Comparison of ENCODE assay signal across 9 cellular contexts in the genomic region with DNA sequence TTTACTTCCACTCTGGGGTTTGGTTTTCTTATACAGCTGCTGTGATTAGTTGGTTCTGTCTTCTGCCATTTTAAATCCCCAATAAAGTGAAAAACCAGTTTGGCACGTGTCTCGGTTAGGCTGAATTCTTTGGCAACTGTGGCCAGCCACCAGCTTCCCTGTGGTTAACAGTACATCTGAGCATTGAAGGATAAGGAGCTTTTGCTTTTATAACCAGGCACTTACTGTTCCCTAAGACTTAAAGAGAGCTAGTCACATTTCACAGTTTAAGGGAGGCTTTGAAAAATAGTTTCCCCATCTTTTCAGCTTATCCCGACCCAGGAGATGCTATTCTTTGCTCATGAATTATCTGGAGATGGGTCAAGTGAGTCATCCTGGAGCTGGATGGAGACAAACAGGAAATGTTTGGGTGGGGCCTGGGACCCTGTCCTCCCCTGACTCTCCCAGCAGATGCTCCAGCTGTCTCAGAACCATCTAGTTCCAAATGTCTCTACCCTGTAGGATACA. TPM values are rescaled to one million over a fixed set of nuclear protein-coding genes. Genes with fewer than 3 reads are reported as not detected.
A peak's percentile ranks its signal among the peaks of the same experiment; 100 is the strongest.
DNase-seq lines count a peak whose midpoint lies in the region; ATAC-seq, FAIRE-seq and TF ChIP-seq lines count a peak whose summit lies in the region.
"Had no signal": no experiment of that assay in that cellular context is flagged by ENCODE, and none has a peak within 500 bp of the region (broad histone marks: within the 10 kb centered on the region; RNA-seq: fewer than 3 reads in every experiment).

No MANE protein-coding gene starts in this region.

- H3K4me2 ChIP-seq in Karpas-422 (ENCODE audit: low read depth, low read length, poor library complexity, severe bottlenecking): peak overlapping the region; percentile 50

- no peak for TF ChIP-seq CTCF in liver (IDR thresholded peaks at IDR 0.05; ENCODE audit: low read depth, low read length, missing input control)

- no peak for DNase-seq in Karpas-422
- peak; percentile 69 for DNase-seq in cerebellar cortex (ENCODE audit: low spot score)
- no peak for DNase-seq in activated T-cell treated with anti-CD3 and anti-CD28 coated beads, Interleukin-2, amount 50 U/mL, for 72 hours
- DNase-seq in RCC 7860 (ENCODE audit: low spot score): no peak
- DNase-seq: SIG-M5 had no signal

- no peak overlapping the region for H3K4me3 Mint-ChIP-seq in activated T-cell treated with anti-CD3 and anti-CD28 coated beads, Interleukin-2, amount 50 U/mL, for 72 hours

- H3K27ac ChIP-seq in Karpas-422 (ENCODE audit: low read length) (no peak overlapping the region), liver (ENCODE audit: low read depth in 1 of 2, low read length in 2 of 2) (peak overlapping the region; percentile 55 to 66), temporal lobe (ENCODE audit: low read depth, low read length) (peak overlapping the region; percentile 95)

- H3K4me1 ChIP-seq in Karpas-422 (ENCODE audit: low read length): peaks cover 23% of the 10 kb centered on the region
- H3K4me1 ChIP-seq in liver (ENCODE audit: control insufficient read depth in 4 of 4, insufficient read depth in 4 of 4, low read length in 3 of 4): peaks cover 13 to 71% (median 58%) of the 10 kb centered on the region in 4 donors

- no peaks in the 10 kb centered on the region for H3K9me2 ChIP-seq in Karpas-422 (replicated peaks; ENCODE audit: insufficient read depth, low read length)

- H3K9me3 ChIP-seq in Karpas-422 (ENCODE audit: low read length): no peaks in the 10 kb centered on the region
- no peaks in the 10 kb centered on the region for H3K9me3 ChIP-seq in liver (ENCODE audit: control insufficient read depth in 4 of 4, low read length in 3 of 4)

- no peak overlapping the region for H3K4me3 ChIP-seq in Karpas-422 (ENCODE audit: low read length)
- H3K4me3 ChIP-seq in liver (ENCODE audit: low read depth in 1 of 3, low read length in 3 of 3): no peak overlapping the region

- no peak overlapping the region for H3K9ac ChIP-seq in Karpas-422 (ENCODE audit: low read length)
- peak overlapping the region in 1 of 2 donors; percentile 40 for H3K9ac ChIP-seq in liver (ENCODE audit: low read depth in 1 of 2, low read length in 2 of 2)

- H2AFZ ChIP-seq in Karpas-422 (ENCODE audit: low read length): no peak overlapping the region

- no peaks in the 10 kb centered on the region for H3K4me1 Mint-ChIP-seq in activated T-cell treated with anti-CD3 and anti-CD28 coated beads, Interleukin-2, amount 50 U/mL, for 72 hours (ENCODE audit: low read depth)

- H3K36me3 ChIP-seq in Karpas-422 (ENCODE audit: insufficient read depth, low read length) (no peaks in the 10 kb centered on the region), liver (ENCODE audit: control insufficient read depth in 4 of 4, insufficient read depth in 3 of 4, low read depth in 1 of 4, low read length in 3 of 4) (peaks cover 0 to 44% (median 32%) of the 10 kb centered on the region in 4 donors)

- peaks cover 13 to 42% of the 10 kb centered on the region in 2 donors for H3K36me3 Mint-ChIP-seq in activated T-cell treated with anti-CD3 and anti-CD28 coated beads, Interleukin-2, amount 50 U/mL, for 72 hours (ENCODE audit: insufficient read depth in 2 of 2)

- H4K20me1 ChIP-seq in Karpas-422 (ENCODE audit: insufficient read depth, low read depth, low read length): no peaks in the 10 kb centered on the region

- no peak overlapping the region for H3K27ac Mint-ChIP-seq in activated T-cell treated with anti-CD3 and anti-CD28 coated beads, Interleukin-2, amount 50 U/mL, for 72 hours

- no peak for FAIRE-seq in RCC 7860 (lab: Jason Lieb, UNC)

- H3K79me2 ChIP-seq in Karpas-422 (ENCODE audit: low read length): no peaks in the 10 kb centered on the region

- no peak for ATAC-seq in activated T-cell treated with anti-CD3 and anti-CD28 coated beads, Interleukin-2, amount 50 U/mL, for 72 hours (replicated peaks in 1 of 2)
- no peak for ATAC-seq in HG03469 (IDR thresholded peaks at IDR 0.05; ENCODE audit: unreplicated experiment)
- ATAC-seq in GM21367 (IDR thresholded peaks at IDR 0.05; ENCODE audit: unreplicated experiment): no peak

- no peaks in the 10 kb centered on the region for H3K9me3 Mint-ChIP-seq in activated T-cell treated with anti-CD3 and anti-CD28 coated beads, Interleukin-2, amount 50 U/mL, for 72 hours

- no peak for TF ChIP-seq RAD21 in liver (IDR thresholded peaks at IDR 0.05)

- no peaks in the 10 kb centered on the region for H3K27me3 ChIP-seq in Karpas-422 (ENCODE audit: low read length)
- no peaks in the 10 kb centered on the region for H3K27me3 ChIP-seq in liver (ENCODE audit: control insufficient read depth in 4 of 4, insufficient read depth in 4 of 4, low read length in 3 of 4)

- H3K27me3 Mint-ChIP-seq in activated T-cell treated with anti-CD3 and anti-CD28 coated beads, Interleukin-2, amount 50 U/mL, for 72 hours (ENCODE audit: low read depth): no peaks in the 10 kb centered on the region

- 32% methylated on average over 3 of the region's 3 CpGs for WGBS in liver

TF ChIP-seq in liver, 16 proteins besides CTCF, POLR2A, EP300 and RAD21:
- TF ChIP-seq, protein P1, sequence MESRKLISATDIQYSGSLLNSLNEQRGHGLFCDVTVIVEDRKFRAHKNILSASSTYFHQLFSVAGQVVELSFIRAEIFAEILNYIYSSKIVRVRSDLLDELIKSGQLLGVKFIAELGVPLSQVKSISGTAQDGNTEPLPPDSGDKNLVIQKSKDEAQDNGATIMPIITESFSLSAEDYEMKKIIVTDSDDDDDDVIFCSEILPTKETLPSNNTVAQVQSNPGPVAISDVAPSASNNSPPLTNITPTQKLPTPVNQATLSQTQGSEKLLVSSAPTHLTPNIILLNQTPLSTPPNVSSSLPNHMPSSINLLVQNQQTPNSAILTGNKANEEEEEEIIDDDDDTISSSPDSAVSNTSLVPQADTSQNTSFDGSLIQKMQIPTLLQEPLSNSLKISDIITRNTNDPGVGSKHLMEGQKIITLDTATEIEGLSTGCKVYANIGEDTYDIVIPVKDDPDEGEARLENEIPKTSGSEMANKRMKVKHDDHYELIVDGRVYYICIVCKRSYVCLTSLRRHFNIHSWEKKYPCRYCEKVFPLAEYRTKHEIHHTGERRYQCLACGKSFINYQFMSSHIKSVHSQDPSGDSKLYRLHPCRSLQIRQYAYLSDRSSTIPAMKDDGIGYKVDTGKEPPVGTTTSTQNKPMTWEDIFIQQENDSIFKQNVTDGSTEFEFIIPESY (IDR thresholded peaks at IDR 0.05): no peak
- TF ChIP-seq SP1 (IDR thresholded peaks at IDR 0.05): no peak
- TF ChIP-seq JUND (IDR thresholded peaks at IDR 0.05): peak in 1 of 2 donors; percentile 6

RNA-seq across cellular contexts. Expression of gene EML6, which starts 57.3 kb away (rescaled TPM):
- 133 and 187 TPM in 2 replicates for total RNA-seq in Karpas-422 (2014; rRNA removed; shearing (Covaris generic); ENCODE audit: low replicate concordance)
- total RNA-seq in liver: 1 to 10 TPM; 1.7 to 3.0 TPM
- 1 to 10 TPM in 1 of 2 donors, under 1 TPM in 1; 0.33 to 1.2 TPM for polyA plus RNA-seq in liver
- total RNA-seq in temporal lobe: 3.4 TPM
- 1 to 10 TPM in 1 of 2 donors, under 1 TPM in 1; 0.96 to 2.0 TPM for total RNA-seq in activated T-cell treated with anti-CD3 and anti-CD28 coated beads, Interleukin-2, amount 50 U/mL, for 72 hours

Comparison
In these comparisons a context has a peak if more than half of its experiments do, and no peak if none do; other contexts are left out.
1. RNA of gene EML6, which starts 57.3 kb away (total RNA-seq): 133 to 187 TPM in Karpas-422; 3.4 TPM in temporal lobe (single experiment), 1.7 to 3.0 TPM in liver and 0.96 to 2.0 TPM in activated T-cell treated with anti-CD3 and anti-CD28 coated beads, Interleukin-2, amount 50 U/mL, for 72 hours; every median in the first group is over 10 times any median in the second.